In genomic region chr1:43241352-43241953, GRCh38 we compare ENCODE assay signal across 14 cellular contexts. TPM values are rescaled to one million over a fixed set of nuclear protein-coding genes. Genes with fewer than 3 reads are reported as not detected.
A peak's percentile ranks its signal among the peaks of the same experiment; 100 is the strongest.
DNase-seq lines count a peak whose midpoint lies in the region; TF ChIP-seq lines count a peak whose summit lies in the region.
"Had no signal": no experiment of that assay in that cellular context is flagged by ENCODE, and none has a peak within 500 bp of the region (broad histone marks: within the 10 kb centered on the region; RNA-seq: fewer than 3 reads in every experiment).

No MANE protein-coding gene starts in this region.

- TF ChIP-seq CTCF in astrocyte of the spinal cord (IDR thresholded peaks at IDR 0.05; ENCODE audit: low read depth, low read length), result no peak

- DNase-seq in A172 (ENCODE audit: low spot score) (peak; percentile 72), HS-5 (ENCODE audit: low read depth) (peak; percentile 43), astrocyte of the spinal cord (ENCODE audit: low read depth, low spot score) (peak; percentile 27), islet precursor cell (peak; percentile 96), NCI-H1105 treated with DMSO at 0.1 percent for 48 hours (lab: John Stamatoyannopoulos, UW) (no peak), NCI-H526 (lab: John Stamatoyannopoulos, UW) (no peak), NCI-H1694 (lab: John Stamatoyannopoulos, UW) (no peak), SIG-M5 treated with dmso at 0.1 percent for 504 hours (lab: John Stamatoyannopoulos, UW; ENCODE audit: unreplicated experiment) (no peak)
- DNase-seq: effector memory CD4-positive, alpha-beta T cell; heart right ventricle; NCI-H2029; T-helper 9 cell had no signal

- in situ Hi-C loops in astrocyte of the spinal cord (cut with HindIII; ENCODE audit: low sequenced_read_pairs), result no loop called here

- no peak overlapping the region for H3K4me3 ChIP-seq in astrocyte of the spinal cord (ENCODE audit: low read depth, low read length)
- H3K4me3 ChIP-seq: heart right ventricle had no signal

RNA-seq across cellular contexts. Expression of gene TMEM125, which starts 28.3 kb away (rescaled TPM):
- not detected in 2 replicates for total RNA-seq in A172 (2014; rRNA removed; shearing (Covaris generic))

RNA-seq across cellular contexts. Expression of gene C1orf210, which starts 43.9 kb away (rescaled TPM):
- total RNA-seq in A172 (2014; rRNA removed; shearing (Covaris generic)), result not detected in 2 replicates
- total RNA-seq: heart right ventricle, mononuclear cell, temporal lobe had no signal

RNA-seq across cellular contexts. Expression of gene TIE1, which starts 59.3 kb away (rescaled TPM):
- total RNA-seq in A172 (2014; rRNA removed; shearing (Covaris generic)), result 0.41 and 3.2 TPM in 2 replicates

Comparison
In these comparisons a context has a peak if more than half of its experiments do, and no peak if none do; other contexts are left out.
1. DNase-seq: peak in A172 (single experiment), HS-5 (single experiment), astrocyte of the spinal cord (single experiment) and islet precursor cell (single experiment); none in NCI-H1105 treated with DMSO at 0.1 percent for 48 hours (single experiment), NCI-H526 (0 of 2), NCI-H1694 (single experiment) and SIG-M5 treated with dmso at 0.1 percent for 504 hours (single experiment).